Comparison of ENCODE assay signal across 24 cellular contexts in the genomic region with DNA sequence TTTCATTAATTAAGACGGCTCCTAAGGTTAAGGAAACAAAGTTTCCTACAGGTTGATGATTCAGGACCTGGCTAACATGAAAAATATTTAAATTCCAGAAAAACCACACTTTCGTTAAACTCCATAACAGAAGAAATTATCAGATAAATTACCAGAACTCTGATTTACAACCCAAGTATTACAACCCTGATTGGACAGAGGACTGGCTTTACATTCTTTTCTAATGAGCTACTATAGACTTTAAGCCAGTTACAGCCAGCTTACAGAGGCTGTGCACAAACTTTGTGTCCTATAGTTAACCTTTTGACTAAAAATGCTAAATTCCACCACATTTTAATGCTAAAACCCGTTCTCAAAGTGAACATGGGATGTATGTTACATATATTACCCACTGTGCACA.
DNase-seq lines count a peak whose midpoint lies in the region; ATAC-seq and TF ChIP-seq lines count a peak whose summit lies in the region.
"Had no signal": no experiment of that assay in that cellular context is flagged by ENCODE, and none has a peak within 500 bp of the region (broad histone marks: within the 10 kb centered on the region; RNA-seq: fewer than 3 reads in every experiment).

No MANE protein-coding gene starts in this region.

- H3K4me1 ChIP-seq in hepatocyte (ENCODE audit: insufficient read depth) = peaks cover 16% of the 10 kb centered on the region
- peaks cover 2 to 4% of the 10 kb centered on the region in 2 donors for H3K4me1 ChIP-seq in neuronal stem cell (ENCODE audit: control insufficient read depth in 2 of 2, insufficient read depth in 1 of 2, low read depth in 1 of 2, low read length in 2 of 2)
- H3K4me1 ChIP-seq in body of pancreas = no peaks in the 10 kb centered on the region

- no peak overlapping the region for H3K18ac ChIP-seq in neuronal stem cell (ENCODE audit: low read length)

- H3K27ac ChIP-seq in hepatocyte (peak overlapping the region; percentile 50), neuronal stem cell (replicated peaks; ENCODE audit: low read length) (no peak overlapping the region), body of pancreas (no peak overlapping the region)
- H3K27ac ChIP-seq: GM23248, KMS-11, RWPE1 had no signal

- H3K36me3 ChIP-seq in hepatocyte (replicated peaks; ENCODE audit: insufficient read depth, low read depth) (no peaks in the 10 kb centered on the region), neuronal stem cell (replicated peaks in 1 of 2; ENCODE audit: control insufficient read depth in 2 of 2, insufficient read depth in 2 of 2, low read length in 2 of 2) (no peaks in the 10 kb centered on the region), body of pancreas (replicated peaks in 1 of 2; ENCODE audit: insufficient read depth in 1 of 2, low read depth in 2 of 2) (no peaks in the 10 kb centered on the region)

- no peaks in the 10 kb centered on the region for H3K36me3 Mint-ChIP-seq in immature natural killer cell
- H3K36me3 Mint-ChIP-seq: CD4-positive, alpha-beta memory T cell; IgD-negative memory B cell had no signal

- H3K9ac ChIP-seq in neuronal stem cell (ENCODE audit: low read depth, low read length, poor library complexity) = no peak overlapping the region
- H3K9ac ChIP-seq: GM23248, KMS-11 had no signal

- H3K79me2 ChIP-seq in hepatocyte = no peaks in the 10 kb centered on the region

- H3K4me3 ChIP-seq in hepatocyte (no peak overlapping the region), neuronal stem cell (ENCODE audit: low read length in 2 of 2) (no peak overlapping the region), body of pancreas (no peak overlapping the region)
- H3K4me3 ChIP-seq: GM23248 had no signal

- DNase-seq in H4 (ENCODE audit: low spot score) = peak; percentile 7
- peak; percentile 5 for DNase-seq in RKO (ENCODE audit: low spot score)
- DNase-seq in hepatocyte (ENCODE audit: low spot score) = no peak
- DNase-seq in neuronal stem cell (ENCODE audit: low spot score) = no peak
- DNase-seq in immature natural killer cell = no peak
- no peak for DNase-seq in COLO829 (ENCODE audit: low spot score)
- DNase-seq in body of pancreas = no peak
- DNase-seq: C1 segment of cervical spinal cord; Caco-2; CD4-positive, alpha-beta memory T cell; DMS79; GM23248; H9; MM.1S; NCI-H2029; NCI-H446; NCI-H524 treated with DMSO at 0.1 percent for 48 hours; NCI-H82; NK-92 treated with Interleukin-12 subunit alpha and Interleukin-12 subunit beta, amount 100 ng/mL, for 24 hours; SHP77 treated with DMSO at 0.1 percent for 48 hours had no signal

- H3K4me1 Mint-ChIP-seq in immature natural killer cell = no peaks in the 10 kb centered on the region
- H3K4me1 Mint-ChIP-seq: CD4-positive, alpha-beta memory T cell; IgD-negative memory B cell had no signal

- H3K4me3 Mint-ChIP-seq in immature natural killer cell = no peak overlapping the region
- H3K4me3 Mint-ChIP-seq: CD4-positive, alpha-beta memory T cell; H9; IgD-negative memory B cell had no signal

- no peaks in the 10 kb centered on the region for H3K79me1 ChIP-seq in neuronal stem cell (ENCODE audit: low read depth, low read length)

- peak overlapping the region; percentile 33 for H3K4me2 ChIP-seq in hepatocyte
- H3K4me2 ChIP-seq in neuronal stem cell (ENCODE audit: insufficient read depth, low read length, poor library complexity, severe bottlenecking) = no peak overlapping the region
- H3K4me2 ChIP-seq: KMS-11 had no signal

- no peak overlapping the region for H3K23ac ChIP-seq in neuronal stem cell (ENCODE audit: low read depth, low read length, poor library complexity)

- no peak overlapping the region for H3K14ac ChIP-seq in neuronal stem cell (ENCODE audit: low read length)

- no peak for ATAC-seq in HG03280 (IDR thresholded peaks at IDR 0.05; ENCODE audit: unreplicated experiment)
- no peak for ATAC-seq in body of pancreas

- H2AK5ac ChIP-seq in neuronal stem cell (ENCODE audit: low read depth, low read length) = no peak overlapping the region

- H3K27me3 Mint-ChIP-seq in immature natural killer cell (ENCODE audit: low read depth in 3 of 3) = no peaks in the 10 kb centered on the region
- H3K27me3 Mint-ChIP-seq: CD4-positive, alpha-beta memory T cell had no signal

- no peak overlapping the region for H3K27ac Mint-ChIP-seq in immature natural killer cell
- H3K27ac Mint-ChIP-seq: CD4-positive, alpha-beta memory T cell; H9; IgD-negative memory B cell had no signal

- intact Hi-C loops in body of pancreas (cut with DNase I) = no loop called here

- H3K9me3 ChIP-seq in hepatocyte (ENCODE audit: low read depth) (no peaks in the 10 kb centered on the region), neuronal stem cell (replicated peaks in 1 of 2; ENCODE audit: control insufficient read depth in 2 of 2, insufficient read depth in 1 of 2, low read depth in 1 of 2, low read length in 2 of 2) (no peaks in the 10 kb centered on the region), body of pancreas (no peaks in the 10 kb centered on the region)
- H3K9me3 ChIP-seq: Caco-2 had no signal

- H2BK120ac ChIP-seq in neuronal stem cell (ENCODE audit: low read depth, low read length) = no peak overlapping the region

- TF ChIP-seq CTCF in hepatocyte (IDR thresholded peaks at IDR 0.05; ENCODE audit: poor library complexity) = no peak
- TF ChIP-seq CTCF in body of pancreas (IDR thresholded peaks at IDR 0.05) = no peak

- H4K8ac ChIP-seq in neuronal stem cell (ENCODE audit: low read depth, low read length) = no peak overlapping the region

- no peak overlapping the region for H2BK5ac ChIP-seq in neuronal stem cell (ENCODE audit: low read length)

- H2BK12ac ChIP-seq in neuronal stem cell (ENCODE audit: low read length) = no peak overlapping the region

- H2BK15ac ChIP-seq in neuronal stem cell (ENCODE audit: low read length) = no peak overlapping the region

- peaks cover 0 to 21% (median 5%) of the 10 kb centered on the region in 6 donors for H3K9me3 Mint-ChIP-seq in immature natural killer cell

- no peaks in the 10 kb centered on the region for H4K20me1 ChIP-seq in hepatocyte (ENCODE audit: insufficient read depth, poor library complexity, severe bottlenecking)

- no peaks in the 10 kb centered on the region for H3K27me3 ChIP-seq in hepatocyte
- no peaks in the 10 kb centered on the region for H3K27me3 ChIP-seq in neuronal stem cell (ENCODE audit: control insufficient read depth in 3 of 3, insufficient read depth in 3 of 3, low read depth in 1 of 3, low read length in 3 of 3)
- H3K27me3 ChIP-seq in body of pancreas = no peaks in the 10 kb centered on the region

- no peak overlapping the region for H4K91ac ChIP-seq in neuronal stem cell (ENCODE audit: low read depth, low read length, poor library complexity)

- 56% methylated on average over 3 of the region's 3 CpGs for WGBS in hepatocyte (ENCODE audit: low lambda C conversion rate, missing lambda C conversion rate)
- no CpG with 5 or more reads among the region's 3 CpGs for WGBS in neuronal stem cell (ENCODE audit: extremely low coverage in 2 of 2, insufficient read length in 2 of 2, insufficient replicate concordance in 1 of 2), 2 donors
- 71 to 77% methylated on average over 3 of the region's 3 CpGs for WGBS in body of pancreas, 2 donors

- no peak for TF ChIP-seq POLR2A in body of pancreas (IDR thresholded peaks at IDR 0.05)

- no peak overlapping the region for H2AFZ ChIP-seq in hepatocyte
- H2AFZ ChIP-seq in neuronal stem cell (ENCODE audit: low read length) = peak overlapping the region; percentile 61
- H2AFZ ChIP-seq: GM23248 had no signal

- no peaks in the 10 kb centered on the region for H3K9me2 ChIP-seq in hepatocyte (replicated peaks; ENCODE audit: insufficient read depth)

- no peak overlapping the region for H3K4ac ChIP-seq in neuronal stem cell (ENCODE audit: low read length)

Comparison
In these comparisons a context has a peak if more than half of its experiments do, and no peak if none do; other contexts are left out.
1. DNase-seq: peak in H4 (single experiment) and RKO (single experiment); none in hepatocyte (single experiment), neuronal stem cell (single experiment), immature natural killer cell (0 of 3), COLO829 (single experiment) and body of pancreas (0 of 4).